9 cellular contexts compared by ENCODE assay signal in the genomic region with DNA sequence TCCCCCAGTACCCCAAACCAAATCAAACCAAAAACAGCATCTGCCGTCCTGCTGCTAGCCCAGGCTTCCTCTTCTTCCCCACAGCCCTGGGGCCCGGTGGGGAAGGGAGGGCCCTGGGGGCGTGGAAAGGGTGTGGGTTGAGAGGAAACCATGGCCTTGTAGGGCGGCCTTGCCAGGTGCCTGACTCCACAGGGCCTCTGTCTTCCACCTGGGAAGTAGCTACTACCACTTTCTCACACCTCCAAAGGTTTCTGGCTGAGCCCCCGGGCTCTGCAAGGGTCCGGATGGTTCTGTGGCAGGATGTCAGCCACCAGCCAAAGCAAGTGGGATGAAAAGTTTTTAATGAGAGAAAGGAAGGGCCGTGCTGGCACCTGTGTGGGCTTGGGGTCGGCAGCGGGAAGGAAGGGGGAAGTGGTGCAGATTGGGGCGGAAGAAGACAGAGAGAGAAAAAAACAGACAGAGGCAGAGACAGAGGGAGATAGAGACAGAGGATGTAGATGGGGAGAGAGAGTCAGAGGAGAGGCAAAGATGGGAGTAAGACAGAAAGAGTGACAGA. TPM values are rescaled to one million over a fixed set of nuclear protein-coding genes. Genes with fewer than 3 reads are reported as not detected.
A peak's percentile ranks its signal among the peaks of the same experiment; 100 is the strongest.
DNase-seq lines count a peak whose midpoint lies in the region; ATAC-seq and TF ChIP-seq lines count a peak whose summit lies in the region.
"Had no signal": no experiment of that assay in that cellular context is flagged by ENCODE, and none has a peak within 500 bp of the region (broad histone marks: within the 10 kb centered on the region; RNA-seq: fewer than 3 reads in every experiment).

No MANE protein-coding gene starts in this region.

- H3K27me3 Mint-ChIP-seq in progenitor cell of endocrine pancreas = peaks cover 5% of the 10 kb centered on the region

- H3K4me1 Mint-ChIP-seq in progenitor cell of endocrine pancreas (ENCODE audit: low read depth) = no peaks in the 10 kb centered on the region

- H3K4me2 ChIP-seq in KMS-11 = peak overlapping the region; percentile 71
- no peak overlapping the region for H3K4me2 ChIP-seq in smooth muscle cell

- TF ChIP-seq CTCF in KMS-11 (conservative IDR thresholded peaks at IDR 0.05; ENCODE audit: low read depth, low read length) (no peak), mucosa of descending colon (IDR thresholded peaks at IDR 0.05) (no peak), smooth muscle cell (IDR thresholded peaks at IDR 0.05; ENCODE audit: borderline replicate concordance, insufficient read depth, poor library complexity, severe bottlenecking) (no peak), progenitor cell of endocrine pancreas (IDR thresholded peaks at IDR 0.05; ENCODE audit: unreplicated experiment) (no peak)

- 82% methylated on average over 10 of the region's 10 CpGs for WGBS in smooth muscle cell (ENCODE audit: low lambda C conversion rate)

- H4K20me1 ChIP-seq in KMS-11 (ENCODE audit: insufficient read depth) = no peaks in the 10 kb centered on the region
- peaks cover 88% of the 10 kb centered on the region for H4K20me1 ChIP-seq in smooth muscle cell (ENCODE audit: low read depth)

- H3K9me3 ChIP-seq in mucosa of descending colon (no peaks in the 10 kb centered on the region), smooth muscle cell (replicated peaks; ENCODE audit: low read depth) (no peaks in the 10 kb centered on the region)

- H3K79me2 ChIP-seq in KMS-11 (ENCODE audit: insufficient read depth, low read depth) (peaks cover 84% of the 10 kb centered on the region), smooth muscle cell (ENCODE audit: low read depth) (peaks cover 80% of the 10 kb centered on the region)

- no peak overlapping the region for H3K27ac Mint-ChIP-seq in progenitor cell of endocrine pancreas

- H3K9ac ChIP-seq in KMS-11 (peak overlapping the region; percentile 18; the same call in 1 of the 2 replicates), smooth muscle cell (ENCODE audit: low read depth) (no peak overlapping the region)

- H3K4me3 ChIP-seq in KMS-11 (IDR thresholded peaks at IDR 0.05; ENCODE audit: insufficient read depth, low read depth, low read length) (no peak overlapping the region), mucosa of descending colon (no peak overlapping the region), smooth muscle cell (no peak overlapping the region)

- DNase-seq in activated T-cell treated with anti-CD3 and anti-CD28 coated beads for 4 hours (peak; percentile 31), mucosa of descending colon (peak; percentile 38 to 75 (median 50)), AG08396 (ENCODE audit: low spot score) (no peak), smooth muscle cell (lab: John Stamatoyannopoulos, UW; ENCODE audit: unreplicated experiment) (no peak), progenitor cell of endocrine pancreas (ENCODE audit: low spot score, unreplicated experiment) (no peak), NCI-H1092 (lab: John Stamatoyannopoulos, UW) (no peak)

- intact Hi-C loops in mucosa of descending colon (cut with DNase I, micrococcal nuclease) = no loop called here

- no peaks in the 10 kb centered on the region for H3K36me3 ChIP-seq in KMS-11 (ENCODE audit: insufficient read depth)
- H3K36me3 ChIP-seq in mucosa of descending colon (ENCODE audit: low read depth) = no peaks in the 10 kb centered on the region
- no peaks in the 10 kb centered on the region for H3K36me3 ChIP-seq in smooth muscle cell (ENCODE audit: low read depth)

- H3K27ac ChIP-seq in KMS-11 (peak overlapping the region; percentile 56), smooth muscle cell (ENCODE audit: low read depth) (no peak overlapping the region)

- peaks cover 5% of the 10 kb centered on the region for H3K36me3 Mint-ChIP-seq in progenitor cell of endocrine pancreas (ENCODE audit: insufficient read depth)

- H3K9me3 Mint-ChIP-seq in progenitor cell of endocrine pancreas (ENCODE audit: low read depth) = no peaks in the 10 kb centered on the region

- peaks cover 53% of the 10 kb centered on the region for H3K4me1 ChIP-seq in KMS-11 (ENCODE audit: low read depth, poor library complexity, severe bottlenecking)
- H3K4me1 ChIP-seq in mucosa of descending colon (ENCODE audit: low read depth) = no peaks in the 10 kb centered on the region
- no peaks in the 10 kb centered on the region for H3K4me1 ChIP-seq in smooth muscle cell (ENCODE audit: low read depth)

- H3K4me3 Mint-ChIP-seq in progenitor cell of endocrine pancreas (ENCODE audit: low read depth) = no peak overlapping the region

- H3K27me3 ChIP-seq in KMS-11 (ENCODE audit: insufficient read depth, low read depth) (no peaks in the 10 kb centered on the region), smooth muscle cell (ENCODE audit: low read depth) (no peaks in the 10 kb centered on the region)

- ATAC-seq in GM19351 (IDR thresholded peaks at IDR 0.05; ENCODE audit: unreplicated experiment) (peak; percentile 79), mucosa of descending colon (peak; percentile 84)

- H2AFZ ChIP-seq in KMS-11 (ENCODE audit: low read depth) = no peak overlapping the region
- H2AFZ ChIP-seq in smooth muscle cell (ENCODE audit: low read depth) = no peak overlapping the region

- peaks cover 3% of the 10 kb centered on the region for H3F3A ChIP-seq in smooth muscle cell (ENCODE audit: low read depth)

RNA-seq across cellular contexts. Expression of a gene that starts 10.5 kb away (rescaled TPM):
- total RNA-seq in mucosa of descending colon (10 to 100 TPM in 2 of 3 donors, 1 to 10 TPM in 1; 9.2 to 13.9 (median 11.7) TPM), smooth muscle cell (44.1 and 44.8 TPM in 2 replicates), progenitor cell of endocrine pancreas (16.6 and 19.1 TPM in 2 replicates)
- polyA plus RNA-seq in smooth muscle cell = 48.5 and 50.2 TPM in 2 replicates

RNA-seq across cellular contexts. Expression of a gene that starts 38.4 kb away (rescaled TPM):
- total RNA-seq in mucosa of descending colon (1 to 10 TPM in 1 of 3 donors, not detected in 2; 1.0 TPM), smooth muscle cell (0.27 TPM in 1 of 2 replicates, not detected in the other), progenitor cell of endocrine pancreas (not detected in 2 replicates)
- polyA plus RNA-seq in smooth muscle cell = not detected in 2 replicates
- total RNA-seq: epithelial cell of proximal tubule had no signal

RNA-seq across cellular contexts. Expression of a gene that starts 42.4 kb away (rescaled TPM):
- total RNA-seq in mucosa of descending colon = not detected
- total RNA-seq in smooth muscle cell = 4.9 TPM in 1 of 2 replicates, not detected in the other
- 1.1 and 1.8 TPM in 2 replicates for polyA plus RNA-seq in smooth muscle cell
- total RNA-seq in progenitor cell of endocrine pancreas = not detected in 2 replicates
- total RNA-seq: epithelial cell of proximal tubule had no signal

Comparison
In these comparisons a context has a peak if more than half of its experiments do, and no peak if none do; other contexts are left out.
1. DNase-seq: peak in activated T-cell treated with anti-CD3 and anti-CD28 coated beads for 4 hours (single experiment) and mucosa of descending colon (3 of 3); none in AG08396 (single experiment), smooth muscle cell (single experiment), progenitor cell of endocrine pancreas (single experiment) and NCI-H1092 (single experiment).